In genomic region chr12:46982629-46983392, GRCh38 we compare ENCODE assay signal across 1 cellular context.
TF ChIP-seq lines count a peak whose summit lies in the region.

No MANE protein-coding gene starts in this region.

TF ChIP-seq in IMR-90, 13 proteins besides CTCF, POLR2A, EP300 and RAD21 (continued from another document):
- TF ChIP-seq USF2 (IDR thresholded peaks at IDR 0.05; ENCODE audit: low read depth, low read length) (no peak), RCOR1 (IDR thresholded peaks at IDR 0.05; ENCODE audit: insufficient replicate concordance, low read length) (no peak), MAZ (IDR thresholded peaks at IDR 0.05; ENCODE audit: borderline replicate concordance, low read depth, low read length) (no peak), BHLHE40 (IDR thresholded peaks at IDR 0.05; ENCODE audit: low read depth, low read length) (no peak), RFX5 (IDR thresholded peaks at IDR 0.05; ENCODE audit: low read depth, low read length) (no peak), MXI1 (IDR thresholded peaks at IDR 0.05; ENCODE audit: borderline replicate concordance, low read depth, low read length) (no peak), NFE2L2 (IDR thresholded peaks at IDR 0.05; ENCODE audit: low read depth, low read length) (no peak), CEBPB (IDR thresholded peaks at IDR 0.05; ENCODE audit: low read depth, low read length) (no peak), FOS (IDR thresholded peaks at IDR 0.05; ENCODE audit: low read depth, low read length) (no peak), MAFK (IDR thresholded peaks at IDR 0.05; ENCODE audit: low read depth, low read length) (no peak), CHD1 (IDR thresholded peaks at IDR 0.05; ENCODE audit: low read depth, low read length) (no peak)
- TF ChIP-seq, protein P1, sequence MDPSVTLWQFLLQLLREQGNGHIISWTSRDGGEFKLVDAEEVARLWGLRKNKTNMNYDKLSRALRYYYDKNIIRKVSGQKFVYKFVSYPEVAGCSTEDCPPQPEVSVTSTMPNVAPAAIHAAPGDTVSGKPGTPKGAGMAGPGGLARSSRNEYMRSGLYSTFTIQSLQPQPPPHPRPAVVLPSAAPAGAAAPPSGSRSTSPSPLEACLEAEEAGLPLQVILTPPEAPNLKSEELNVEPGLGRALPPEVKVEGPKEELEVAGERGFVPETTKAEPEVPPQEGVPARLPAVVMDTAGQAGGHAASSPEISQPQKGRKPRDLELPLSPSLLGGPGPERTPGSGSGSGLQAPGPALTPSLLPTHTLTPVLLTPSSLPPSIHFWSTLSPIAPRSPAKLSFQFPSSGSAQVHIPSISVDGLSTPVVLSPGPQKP (IDR thresholded peaks at IDR 0.05; ENCODE audit: borderline replicate concordance, low read depth, low read length), result no peak
